15 cellular contexts compared by ENCODE assay signal in genomic region chr2:169916623-169917022, GRCh38.
DNase-seq lines count a peak whose midpoint lies in the region; ATAC-seq and TF ChIP-seq lines count a peak whose summit lies in the region.
"Had no signal": no experiment of that assay in that cellular context is flagged by ENCODE, and none has a peak within 500 bp of the region (broad histone marks: within the 10 kb centered on the region; RNA-seq: fewer than 3 reads in every experiment).

No MANE protein-coding gene starts in this region.

- CTCF ChIA-PET in activated CD4-positive, alpha-beta T cell treated with anti-CD3 and anti-CD28 coated beads for 36 hours (lab: Charles Lee) = interaction anchor here (0.9 to 1.3 kb wide), 2 partner anchors 17 to 33 kb away, joined by 3 read pairs; no protein-coding TSS in a partner anchor

- no peak for ATAC-seq in activated T-helper 17 cell treated with anti-CD3 and anti-CD28 coated beads, Interleukin-2, amount 50 U/mL, for 72 hours (replicated peaks)
- ATAC-seq in GM21529 (IDR thresholded peaks at IDR 0.05; ENCODE audit: unreplicated experiment) (no peak), GM21619 (IDR thresholded peaks at IDR 0.05; ENCODE audit: unreplicated experiment) (no peak)
- no peak for ATAC-seq in activated CD4-positive, alpha-beta T cell treated with anti-CD3 and anti-CD28 coated beads for 36 hours
- ATAC-seq: A549 had no signal

- H3K9ac ChIP-seq in endodermal cell (ENCODE audit: extremely low read depth, low read length, poor library complexity, severe bottlenecking) = no peak overlapping the region
- no peak overlapping the region for H3K9ac ChIP-seq in neural progenitor cell

- H3K9me3 ChIP-seq in endodermal cell (ENCODE audit: control insufficient read depth, low read length) = no peaks in the 10 kb centered on the region
- H3K9me3 ChIP-seq in neural progenitor cell (ENCODE audit: low read depth) = no peaks in the 10 kb centered on the region
- H3K9me3 ChIP-seq: A549, BE2C had no signal

- DNase-seq in endodermal cell (no peak), neural progenitor cell (ENCODE audit: low spot score) (no peak), foreskin fibroblast (no peak)
- no peak for DNase-seq in activated CD4-positive, alpha-beta T cell treated with anti-CD3 and anti-CD28 coated beads for 36 hours
- DNase-seq: BE2C; CD4-positive, alpha-beta memory T cell; DMS79; HCEC 1CT; HFFc6 had no signal

- no peaks in the 10 kb centered on the region for H3F3A ChIP-seq in neural progenitor cell (ENCODE audit: low read depth)

- no peaks in the 10 kb centered on the region for H3K9me3 Mint-ChIP-seq in activated T-helper 17 cell treated with anti-CD3 and anti-CD28 coated beads, Interleukin-2, amount 50 U/mL, for 72 hours
- H3K9me3 Mint-ChIP-seq in endodermal cell (no peaks in the 10 kb centered on the region), neural progenitor cell (no peaks in the 10 kb centered on the region)
- no peaks in the 10 kb centered on the region for H3K9me3 Mint-ChIP-seq in activated CD4-positive, alpha-beta T cell treated with anti-CD3 and anti-CD28 coated beads for 36 hours (ENCODE audit: low read depth)
- H3K9me3 Mint-ChIP-seq: HFFc6 had no signal

- no peaks in the 10 kb centered on the region for H3K79me2 ChIP-seq in neural progenitor cell (ENCODE audit: low read depth)

- H3K4me3 ChIP-seq in endodermal cell (ENCODE audit: low read length) = no peak overlapping the region
- no peak overlapping the region for H3K4me3 ChIP-seq in neural progenitor cell
- no peak overlapping the region for H3K4me3 ChIP-seq in foreskin fibroblast (ENCODE audit: low read depth in 1 of 2, low read length in 2 of 2)
- H3K4me3 ChIP-seq: A549 had no signal

- no peak for TF ChIP-seq CTCF in endodermal cell (conservative IDR thresholded peaks at IDR 0.05)
- no peak for TF ChIP-seq CTCF in neural progenitor cell (IDR thresholded peaks at IDR 0.05)
- TF ChIP-seq CTCF in foreskin fibroblast (IDR thresholded peaks at IDR 0.05; ENCODE audit: low read depth, low read length) = no peak

- no peaks in the 10 kb centered on the region for H3K27me3 ChIP-seq in endodermal cell (ENCODE audit: control insufficient read depth, insufficient read depth, low read length, poor library complexity, severe bottlenecking)
- H3K27me3 ChIP-seq in neural progenitor cell = no peaks in the 10 kb centered on the region
- H3K27me3 ChIP-seq: BE2C had no signal

- H3K36me3 ChIP-seq in endodermal cell (ENCODE audit: control insufficient read depth, insufficient read depth, low read length) (no peaks in the 10 kb centered on the region), neural progenitor cell (no peaks in the 10 kb centered on the region)
- H3K36me3 ChIP-seq: BE2C had no signal

- H3K27me3 Mint-ChIP-seq in activated T-helper 17 cell treated with anti-CD3 and anti-CD28 coated beads, Interleukin-2, amount 50 U/mL, for 72 hours = no peaks in the 10 kb centered on the region
- no peaks in the 10 kb centered on the region for H3K27me3 Mint-ChIP-seq in endodermal cell (ENCODE audit: insufficient read depth)
- peaks cover 2% of the 10 kb centered on the region for H3K27me3 Mint-ChIP-seq in neural progenitor cell (ENCODE audit: insufficient read depth, low read depth)
- H3K27me3 Mint-ChIP-seq in activated CD4-positive, alpha-beta T cell treated with anti-CD3 and anti-CD28 coated beads for 36 hours = no peaks in the 10 kb centered on the region
- H3K27me3 Mint-ChIP-seq: CD4-positive, alpha-beta memory T cell had no signal

- H3K4me1 Mint-ChIP-seq in activated T-helper 17 cell treated with anti-CD3 and anti-CD28 coated beads, Interleukin-2, amount 50 U/mL, for 72 hours = no peaks in the 10 kb centered on the region
- H3K4me1 Mint-ChIP-seq in endodermal cell (no peaks in the 10 kb centered on the region), neural progenitor cell (no peaks in the 10 kb centered on the region)
- H3K4me1 Mint-ChIP-seq in activated CD4-positive, alpha-beta T cell treated with anti-CD3 and anti-CD28 coated beads for 36 hours = no peaks in the 10 kb centered on the region

- no peak overlapping the region for H2AFZ ChIP-seq in neural progenitor cell (replicated peaks)

- H3K4me2 ChIP-seq in neural progenitor cell = no peak overlapping the region
- H3K4me2 ChIP-seq: A549 had no signal

- H3K27ac ChIP-seq in endodermal cell (ENCODE audit: low read depth, low read length) (no peak overlapping the region), neural progenitor cell (no peak overlapping the region)
- H3K27ac ChIP-seq: A549, C4-2B, HL-60 had no signal

- no peaks in the 10 kb centered on the region for H4K20me1 ChIP-seq in neural progenitor cell (ENCODE audit: low read depth)

- POLR2A ChIA-PET in activated CD4-positive, alpha-beta T cell treated with anti-CD3 and anti-CD28 coated beads for 36 hours (lab: Charles Lee) = no interaction called here

- no peak overlapping the region for H3K4me3 Mint-ChIP-seq in activated T-helper 17 cell treated with anti-CD3 and anti-CD28 coated beads, Interleukin-2, amount 50 U/mL, for 72 hours
- H3K4me3 Mint-ChIP-seq in endodermal cell = no peak overlapping the region
- H3K4me3 Mint-ChIP-seq in neural progenitor cell = no peak overlapping the region
- H3K4me3 Mint-ChIP-seq in activated CD4-positive, alpha-beta T cell treated with anti-CD3 and anti-CD28 coated beads for 36 hours = no peak overlapping the region
- H3K4me3 Mint-ChIP-seq: CD4-positive, alpha-beta memory T cell; HFFc6 had no signal

- no peaks in the 10 kb centered on the region for H3K4me1 ChIP-seq in endodermal cell (ENCODE audit: control insufficient read depth, insufficient read depth, low read length)
- no peaks in the 10 kb centered on the region for H3K4me1 ChIP-seq in neural progenitor cell
- H3K4me1 ChIP-seq: A549, BE2C had no signal

- peaks cover 59% of the 10 kb centered on the region for H3K36me3 Mint-ChIP-seq in activated T-helper 17 cell treated with anti-CD3 and anti-CD28 coated beads, Interleukin-2, amount 50 U/mL, for 72 hours (ENCODE audit: low read depth)
- peaks cover 15% of the 10 kb centered on the region for H3K36me3 Mint-ChIP-seq in endodermal cell (ENCODE audit: low read depth)
- H3K36me3 Mint-ChIP-seq in neural progenitor cell = peaks cover 8% of the 10 kb centered on the region
- H3K36me3 Mint-ChIP-seq in activated CD4-positive, alpha-beta T cell treated with anti-CD3 and anti-CD28 coated beads for 36 hours (ENCODE audit: low read depth) = peaks cover 11% of the 10 kb centered on the region

- intact Hi-C loops in activated CD4-positive, alpha-beta T cell treated with anti-CD3 and anti-CD28 coated beads for 36 hours (cut with DNase I, micrococcal nuclease) = no loop called here

- H3K27ac Mint-ChIP-seq in activated T-helper 17 cell treated with anti-CD3 and anti-CD28 coated beads, Interleukin-2, amount 50 U/mL, for 72 hours = peak overlapping the region; percentile 50
- peak overlapping the region; percentile 67 for H3K27ac Mint-ChIP-seq in endodermal cell
- peak overlapping the region; percentile 30 for H3K27ac Mint-ChIP-seq in neural progenitor cell
- no peak overlapping the region for H3K27ac Mint-ChIP-seq in activated CD4-positive, alpha-beta T cell treated with anti-CD3 and anti-CD28 coated beads for 36 hours
- H3K27ac Mint-ChIP-seq: HFFc6 had no signal
